36 cellular contexts compared by ENCODE assay signal in the genomic region with DNA sequence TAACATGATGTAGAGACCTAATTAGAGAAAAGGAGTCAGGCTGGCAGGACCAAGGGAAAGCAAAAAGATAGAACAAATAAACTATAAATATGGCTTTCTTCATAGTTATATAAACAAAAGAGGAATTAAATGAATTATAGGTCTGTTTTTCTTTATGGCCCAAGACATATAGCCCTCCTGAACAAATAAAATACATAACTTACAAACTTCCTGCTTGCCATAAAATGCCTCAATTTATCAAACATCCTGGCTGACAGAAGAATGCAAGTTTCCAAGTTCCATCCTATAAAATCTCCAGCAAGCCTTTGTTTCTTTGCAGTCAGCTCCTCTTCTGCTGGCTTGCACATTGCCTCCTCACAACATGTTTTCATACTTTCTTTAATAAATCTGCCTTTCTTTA. TPM values are rescaled to one million over a fixed set of nuclear protein-coding genes. Genes with fewer than 3 reads are reported as not detected.
"Had no signal": no experiment of that assay in that cellular context is flagged by ENCODE, and none has a peak within 500 bp of the region (broad histone marks: within the 10 kb centered on the region; RNA-seq: fewer than 3 reads in every experiment).

No MANE protein-coding gene starts in this region.

- DNase-seq: activated CD4-positive, alpha-beta memory T cell treated with anti-CD3 and anti-CD28 coated beads, Interleukin-2, amount 10 ng/mL, durations not matched to agents 7 days and 5 days; activated CD4-positive, alpha-beta T cell treated with anti-CD3 and anti-CD28 coated beads for 1 hour; activated CD4-positive, alpha-beta T cell treated with anti-CD3 and anti-CD28 coated beads for 36 hours; activated CD4-positive, alpha-beta T cell treated with anti-CD3 and anti-CD28 coated beads for 48 hours; activated CD4-positive, alpha-beta T cell treated with anti-CD3 and anti-CD28 coated beads, Interleukin-2, amount 10 ng/mL, durations not matched to agents 7 days and 5 days; activated CD4-positive, alpha-beta T cell treated with anti-CD3 and anti-CD28 coated beads, Interleukin-2, amount 50 U/mL, for 48 hours; activated CD4-positive, CD25-positive, alpha-beta regulatory T cell; activated CD8-positive, alpha-beta memory T cell treated with anti-CD3 and anti-CD28 coated beads for 24 hours; activated CD8-positive, alpha-beta memory T cell treated with anti-CD3 and anti-CD28 coated beads, Interleukin-2, amount 10 ng/mL, durations not matched to agents 7 days and 5 days; activated CD8-positive, alpha-beta memory T cell treated with anti-CD3 and anti-CD28 coated beads, Interleukin-2, amount 50 U/mL, for 48 hours; activated CD8-positive, alpha-beta T cell treated with anti-CD3 and anti-CD28 coated beads, Interleukin-2, amount 10 ng/mL, durations not matched to agents 7 days and 5 days; activated effector memory CD4-positive, alpha-beta T cell treated with Interleukin-2 at 50 U/mL for 16 hours; activated gamma-delta T cell; activated naive CD4-positive, alpha-beta T cell treated with anti-CD3 and anti-CD28 coated beads, Interleukin-2, amount 10 ng/mL, durations not matched to agents 7 days and 5 days; activated naive CD4-positive, alpha-beta T cell treated with Interleukin-2 at 50 U/mL for 16 hours; activated naive CD8-positive, alpha-beta T cell treated with anti-CD3 and anti-CD28 coated beads, Interleukin-2, amount 10 ng/mL, durations not matched to agents 7 days and 5 days; activated naive CD8-positive, alpha-beta T cell treated with anti-CD3 and anti-CD28 coated beads, Interleukin-2, amount 50 U/mL, for 24 hours; activated T-cell treated with anti-CD3 and anti-CD28 coated beads, Interleukin-2, amount 50 U/mL, for 24 hours; activated T-cell treated with anti-CD3 and anti-CD28 coated beads, Interleukin-2, amount 50 U/mL, for 48 hours; amygdala; anterior cingulate cortex; caudate nucleus; T-cell; T-helper 17 cell; T-helper 9 cell; WERI-Rb-1 had no signal

- H3K4me3 ChIP-seq: ascending aorta, cardiac muscle cell had no signal

- H3K27ac ChIP-seq: ascending aorta, cardiac muscle cell, WERI-Rb-1 had no signal

- H3K4me3 Mint-ChIP-seq: activated CD4-positive, alpha-beta memory T cell treated with anti-CD3 and anti-CD28 coated beads, Interleukin-2, amount 10 ng/mL, durations not matched to agents 7 days and 5 days; activated CD4-positive, alpha-beta T cell treated with anti-CD3 and anti-CD28 coated beads for 36 hours; activated CD4-positive, alpha-beta T cell treated with anti-CD3 and anti-CD28 coated beads, Interleukin-2, amount 10 ng/mL, durations not matched to agents 7 days and 5 days; activated CD8-positive, alpha-beta memory T cell treated with anti-CD3 and anti-CD28 coated beads, Interleukin-2, amount 10 ng/mL, durations not matched to agents 7 days and 5 days; activated CD8-positive, alpha-beta T cell treated with anti-CD3 and anti-CD28 coated beads, Interleukin-2, amount 10 ng/mL, durations not matched to agents 7 days and 5 days; activated naive CD4-positive, alpha-beta T cell treated with anti-CD3 and anti-CD28 coated beads, Interleukin-2, amount 10 ng/mL, durations not matched to agents 7 days and 5 days; activated naive CD4-positive, alpha-beta T cell treated with anti-CD3 and anti-CD28 coated beads, Interleukin-2, amount 50 U/mL, for 24 hours; activated naive CD8-positive, alpha-beta T cell; activated naive CD8-positive, alpha-beta T cell treated with anti-CD3 and anti-CD28 coated beads, Interleukin-2, amount 10 ng/mL, durations not matched to agents 7 days and 5 days; activated naive CD8-positive, alpha-beta T cell treated with anti-CD3 and anti-CD28 coated beads, Interleukin-2, amount 50 U/mL, for 24 hours; activated T-cell treated with anti-CD3 and anti-CD28 coated beads, Interleukin-2, amount 50 U/mL, for 24 hours; brain; T-cell; T-helper 17 cell; WTC11 had no signal

- H3K4me1 Mint-ChIP-seq: activated CD4-positive, alpha-beta memory T cell treated with anti-CD3 and anti-CD28 coated beads, Interleukin-2, amount 10 ng/mL, durations not matched to agents 7 days and 5 days; activated CD4-positive, alpha-beta T cell treated with anti-CD3 and anti-CD28 coated beads for 36 hours; activated naive CD4-positive, alpha-beta T cell treated with anti-CD3 and anti-CD28 coated beads, Interleukin-2, amount 10 ng/mL, durations not matched to agents 7 days and 5 days; activated naive CD4-positive, alpha-beta T cell treated with anti-CD3 and anti-CD28 coated beads, Interleukin-2, amount 50 U/mL, for 24 hours; activated naive CD8-positive, alpha-beta T cell treated with anti-CD3 and anti-CD28 coated beads, Interleukin-2, amount 50 U/mL, for 24 hours; brain; T-cell; T-helper 17 cell had no signal

- ATAC-seq: activated CD4-positive, alpha-beta T cell treated with anti-CD3 and anti-CD28 coated beads for 36 hours; activated CD4-positive, CD25-positive, alpha-beta regulatory T cell treated with anti-CD3 and anti-CD28 coated beads, Interleukin-2, amount 50 U/mL, for 24 hours; activated CD8-positive, alpha-beta memory T cell treated with anti-CD3 and anti-CD28 coated beads, Interleukin-2, amount 10 ng/mL, durations not matched to agents 7 days and 5 days; activated CD8-positive, alpha-beta T cell treated with anti-CD3 and anti-CD28 coated beads, Interleukin-2, amount 10 ng/mL, durations not matched to agents 7 days and 5 days; activated naive CD8-positive, alpha-beta T cell treated with anti-CD3 and anti-CD28 coated beads, Interleukin-2, amount 50 U/mL, for 24 hours; T-cell; T-helper 17 cell; WTC11 had no signal

- H3K4me1 ChIP-seq: ascending aorta had no signal

- H3K27me3 Mint-ChIP-seq: activated naive CD4-positive, alpha-beta T cell treated with anti-CD3 and anti-CD28 coated beads, Interleukin-2, amount 50 U/mL, for 24 hours; activated naive CD8-positive, alpha-beta T cell; activated naive CD8-positive, alpha-beta T cell treated with anti-CD3 and anti-CD28 coated beads, Interleukin-2, amount 10 ng/mL, durations not matched to agents 7 days and 5 days; activated T-cell treated with anti-CD3 and anti-CD28 coated beads, Interleukin-2, amount 50 U/mL, for 24 hours; T-helper 17 cell had no signal

- H3K36me3 Mint-ChIP-seq: activated naive CD4-positive, alpha-beta T cell treated with anti-CD3 and anti-CD28 coated beads, Interleukin-2, amount 10 ng/mL, durations not matched to agents 7 days and 5 days; brain; WTC11 had no signal

- H3K27ac Mint-ChIP-seq: activated CD4-positive, alpha-beta memory T cell treated with anti-CD3 and anti-CD28 coated beads, Interleukin-2, amount 10 ng/mL, durations not matched to agents 7 days and 5 days; activated CD4-positive, alpha-beta T cell treated with anti-CD3 and anti-CD28 coated beads for 36 hours; activated CD4-positive, alpha-beta T cell treated with anti-CD3 and anti-CD28 coated beads, Interleukin-2, amount 10 ng/mL, durations not matched to agents 7 days and 5 days; activated CD8-positive, alpha-beta memory T cell treated with anti-CD3 and anti-CD28 coated beads, Interleukin-2, amount 10 ng/mL, durations not matched to agents 7 days and 5 days; activated CD8-positive, alpha-beta T cell treated with anti-CD3 and anti-CD28 coated beads, Interleukin-2, amount 10 ng/mL, durations not matched to agents 7 days and 5 days; activated naive CD4-positive, alpha-beta T cell treated with anti-CD3 and anti-CD28 coated beads, Interleukin-2, amount 10 ng/mL, durations not matched to agents 7 days and 5 days; activated naive CD4-positive, alpha-beta T cell treated with anti-CD3 and anti-CD28 coated beads, Interleukin-2, amount 50 U/mL, for 24 hours; activated naive CD8-positive, alpha-beta T cell; activated naive CD8-positive, alpha-beta T cell treated with anti-CD3 and anti-CD28 coated beads, Interleukin-2, amount 10 ng/mL, durations not matched to agents 7 days and 5 days; activated naive CD8-positive, alpha-beta T cell treated with anti-CD3 and anti-CD28 coated beads, Interleukin-2, amount 50 U/mL, for 24 hours; activated T-cell treated with anti-CD3 and anti-CD28 coated beads, Interleukin-2, amount 50 U/mL, for 24 hours; activated T-helper 2 cell treated with anti-CD3 and anti-CD28 coated beads, Interferon-gamma antibody, Interleukin-2, Interleukin-4, amounts not matched to agents 10 μg/mL and 5 μg/mL and 100 μg/mL, durations not matched to agents 14 hours and 24 hours and 36 hours; brain; T-cell; T-helper 17 cell; WTC11 had no signal

- H3K36me3 ChIP-seq: ascending aorta, cardiac muscle cell, WERI-Rb-1 had no signal

- H3K27me3 ChIP-seq: ascending aorta, cardiac muscle cell had no signal

RNA-seq across cellular contexts. Expression of a gene that starts 31.3 kb away (rescaled TPM):
- total RNA-seq: ascending aorta, bronchial epithelial cell, cardiac muscle cell had no signal
- polyA plus RNA-seq: adipose tissue, cardiac muscle cell had no signal
